11 cellular contexts compared by ENCODE assay signal in the genomic region with DNA sequence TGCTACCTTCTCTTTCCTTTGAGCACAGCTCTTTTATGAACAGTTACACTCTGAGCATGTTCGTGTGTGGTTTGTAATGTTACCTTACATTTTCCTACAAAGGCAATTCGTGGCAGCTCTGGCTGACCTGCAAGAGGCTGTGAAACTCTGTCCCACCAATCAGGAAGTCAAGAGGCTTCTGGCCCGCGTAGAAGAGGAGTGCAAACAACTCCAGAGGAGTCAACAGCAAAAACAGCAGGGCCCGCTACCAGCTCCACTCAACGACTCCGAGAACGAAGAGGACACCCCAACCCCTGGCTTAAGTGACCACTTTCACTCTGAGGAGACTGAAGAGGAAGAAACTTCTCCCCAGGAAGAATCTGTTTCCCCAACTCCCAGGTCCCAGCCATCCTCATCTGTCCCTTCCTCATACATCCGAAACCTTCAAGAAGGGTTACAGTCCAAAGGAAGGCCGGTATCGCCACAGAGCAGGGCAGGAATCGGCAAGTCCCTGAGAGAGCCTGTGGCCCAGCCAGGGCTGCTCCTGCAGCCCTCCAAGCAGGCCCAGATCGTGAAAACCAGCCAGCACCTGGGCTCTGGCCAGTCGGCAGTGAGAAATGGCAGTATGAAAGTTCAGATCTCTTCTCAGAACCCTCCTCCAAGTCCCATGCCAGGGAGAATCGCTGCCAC.
"Had no signal": no experiment of that assay in that cellular context is flagged by ENCODE, and none has a peak within 500 bp of the region (broad histone marks: within the 10 kb centered on the region; RNA-seq: fewer than 3 reads in every experiment).

No MANE protein-coding gene starts in this region.

- H3K9me3 ChIP-seq: breast epithelium, sigmoid colon had no signal

- H3K36me3 ChIP-seq: breast epithelium had no signal

- H3K27me3 ChIP-seq: breast epithelium, sigmoid colon had no signal

- ATAC-seq: activated CD4-positive, CD25-positive, alpha-beta regulatory T cell treated with anti-CD3 and anti-CD28 coated beads, Interleukin-2, amount 50 U/mL, for 24 hours had no signal

- H3K4me1 ChIP-seq: breast epithelium had no signal

- H3K4me3 ChIP-seq: breast epithelium, sigmoid colon had no signal

- H3K27ac ChIP-seq: sigmoid colon had no signal

- DNase-seq: activated CD4-positive, alpha-beta T cell treated with anti-CD3 and anti-CD28 coated beads, Interleukin-2, amount 50 U/mL, for 48 hours; activated gamma-delta T cell treated with Interleukin-2 at 50 U/mL for 16 hours; activated naive CD8-positive, alpha-beta T cell treated with anti-CD3 and anti-CD28 coated beads for 36 hours; activated T-cell treated with anti-CD3 and anti-CD28 coated beads, Interleukin-2, amount 50 U/mL, for 48 hours; foreskin melanocyte; naive B cell; sigmoid colon; stimulated activated naive CD4-positive, alpha-beta T cell; SW 1271 had no signal
